Comparison of ENCODE assay signal across 14 cellular contexts in the genomic region with DNA sequence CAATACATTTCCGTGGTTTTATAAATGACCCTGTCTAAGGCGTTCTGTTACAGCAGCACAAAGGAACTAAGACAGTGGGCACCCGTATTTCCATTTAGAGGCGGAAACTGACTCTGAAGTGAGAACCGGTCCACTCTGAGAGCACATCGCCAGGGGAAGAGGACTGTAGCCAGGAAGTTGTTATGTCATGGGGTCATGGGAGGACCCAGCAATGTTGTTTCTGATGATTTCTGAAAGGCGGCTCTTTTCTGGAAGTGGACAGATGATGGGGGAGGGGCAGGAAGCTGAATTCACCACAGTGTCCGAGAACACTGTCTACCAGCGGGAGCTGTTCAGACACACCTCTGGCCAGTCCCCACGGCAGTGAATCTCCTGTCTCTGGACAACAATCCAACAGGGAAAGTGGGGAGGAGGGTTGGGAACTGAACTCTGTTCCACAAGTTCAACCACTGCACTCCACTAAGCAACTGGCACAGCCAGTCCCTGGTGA. TPM values are rescaled to one million over a fixed set of nuclear protein-coding genes. Genes with fewer than 3 reads are reported as not detected.
A peak's percentile ranks its signal among the peaks of the same experiment; 100 is the strongest.
DNase-seq lines count a peak whose midpoint lies in the region; ATAC-seq and TF ChIP-seq lines count a peak whose summit lies in the region.
"Had no signal": no experiment of that assay in that cellular context is flagged by ENCODE, and none has a peak within 500 bp of the region (broad histone marks: within the 10 kb centered on the region; RNA-seq: fewer than 3 reads in every experiment).

No MANE protein-coding gene starts in this region.

- H3K9me3 ChIP-seq in heart left ventricle (no peaks in the 10 kb centered on the region), tibial artery (no peaks in the 10 kb centered on the region), A673 (ENCODE audit: low read depth, low read length, poor library complexity, severe bottlenecking) (no peaks in the 10 kb centered on the region)

- intact Hi-C loops in heart left ventricle (cut with DNase I): loop anchor here in 5 of 10 donors (5.0 kb wide), 3 partner anchors 37 to 107 kb away; no protein-coding TSS in a partner anchor
- intact Hi-C loops in tibial artery (cut with DNase I; ENCODE audit: low total_unique reads): no loop called here
- intact Hi-C loops in A673 (cut with micrococcal nuclease; ENCODE audit: unreplicated experiment): no loop called here

- WGBS in heart left ventricle, 4 donors: 41 to 66% (median 52%) methylated on average over 10 of the region's 10 CpGs

- peak overlapping the region in 10 of 12 donors; percentile 32 to 95 (median 86) for H3K27ac ChIP-seq in heart left ventricle
- H3K27ac ChIP-seq in tibial artery: peak overlapping the region; percentile 90 to 95
- no peak overlapping the region for H3K27ac ChIP-seq in A673 (ENCODE audit: low read depth, low read length, poor library complexity, severe bottlenecking)
- H3K27ac ChIP-seq: epithelial cell of prostate had no signal

- H3K9me3 Mint-ChIP-seq in WTC11 (peaks cover 10% of the 10 kb centered on the region), nephron (peaks cover 9% of the 10 kb centered on the region)
- H3K9me3 Mint-ChIP-seq: activated CD4-positive, alpha-beta memory T cell treated with anti-CD3 and anti-CD28 coated beads for 36 hours had no signal

- DNase-seq in WTC11 (ENCODE audit: low spot score) (no peak), heart left ventricle (peak in 4 of 5 donors; percentile 57 to 72 (median 65)), tibial artery (peak in 1 of 2 donors; percentile 70), A673 (ENCODE audit: low spot score) (no peak)
- DNase-seq: activated effector memory CD4-positive, alpha-beta T cell treated with anti-CD3 and anti-CD28 coated beads, Interleukin-2, amount 50 U/mL, for 16 hours; NCI-H1930; stimulated activated CD4-positive, alpha-beta T cell treated with anti-CD3 and anti-CD28 coated beads, Interleukin-2, amount 100 ng/mL, for 24 hours had no signal

- H3K4me1 Mint-ChIP-seq in WTC11: peaks cover 34% of the 10 kb centered on the region
- H3K4me1 Mint-ChIP-seq in nephron: peaks cover 74% of the 10 kb centered on the region

- H3K27me3 Mint-ChIP-seq in WTC11 (ENCODE audit: low read depth): peaks cover 44% of the 10 kb centered on the region
- H3K27me3 Mint-ChIP-seq in nephron (ENCODE audit: low read depth): peaks cover 27% of the 10 kb centered on the region

- BruUV-seq in A673 (replicated peaks; lab: Mats Ljungman, UMichigan): no TSS peak

- H3K27me3 ChIP-seq in heart left ventricle: peaks cover 0 to 6% (median 0%) of the 10 kb centered on the region in 9 donors
- H3K27me3 ChIP-seq in tibial artery: no peaks in the 10 kb centered on the region
- H3K27me3 ChIP-seq in A673 (replicated peaks; ENCODE audit: insufficient read depth, low read depth, low read length, poor library complexity): no peaks in the 10 kb centered on the region

- H3K36me3 ChIP-seq in heart left ventricle: peaks cover 0 to 8% (median 0%) of the 10 kb centered on the region in 9 donors
- H3K36me3 ChIP-seq in tibial artery: no peaks in the 10 kb centered on the region
- H3K36me3 ChIP-seq in A673 (ENCODE audit: insufficient read depth, low read length, poor library complexity, severe bottlenecking): no peaks in the 10 kb centered on the region

- H3K4me3 ChIP-seq in heart left ventricle: no peak overlapping the region
- H3K4me3 ChIP-seq in tibial artery: no peak overlapping the region
- no peak overlapping the region for H3K4me3 ChIP-seq in A673 (ENCODE audit: low read depth, low read length, poor library complexity, severe bottlenecking)

- TF ChIP-seq CTCF in WTC11 (IDR thresholded peaks at IDR 0.05): no peak
- no peak for TF ChIP-seq CTCF in heart left ventricle (IDR thresholded peaks at IDR 0.05)
- TF ChIP-seq CTCF in nephron (IDR thresholded peaks at IDR 0.05; ENCODE audit: unreplicated experiment in 3 of 3): no peak
- TF ChIP-seq CTCF in tibial artery (IDR thresholded peaks at IDR 0.05): no peak
- no peak for TF ChIP-seq CTCF in A673 (conservative IDR thresholded peaks at IDR 0.05; ENCODE audit: low read depth, low read length)

- no peak for ATAC-seq in WTC11
- peak; percentile 18 to 59 (median 20) for ATAC-seq in heart left ventricle
- no peak for ATAC-seq in HG03108 (IDR thresholded peaks at IDR 0.05; ENCODE audit: unreplicated experiment)
- no peak for ATAC-seq in GM21529 (IDR thresholded peaks at IDR 0.05; ENCODE audit: unreplicated experiment)

- POLR2A ChIA-PET in WTC11 (lab: Charles Lee): no interaction called here
- POLR2A ChIA-PET in A673 (lab: Charles Lee; ENCODE audit: low non-redundant PET): no interaction called here

- CTCF ChIA-PET in WTC11 (lab: Charles Lee): interaction anchor here (1.0 to 2.2 kb wide), 3 partner anchors 11 to 150 kb away, joined by 3 to 12 read pairs (median 3); no protein-coding TSS in a partner anchor
- CTCF ChIA-PET in A673 (lab: Charles Lee): no interaction called here

- H3K4me1 ChIP-seq in heart left ventricle: peaks cover 0 to 49% (median 31%) of the 10 kb centered on the region in 12 donors
- H3K4me1 ChIP-seq in tibial artery: peaks cover 0 to 39% (median 23%) of the 10 kb centered on the region in 4 donors
- H3K4me1 ChIP-seq in A673 (ENCODE audit: insufficient read depth, low read length, poor library complexity, severe bottlenecking): no peaks in the 10 kb centered on the region

- no peak overlapping the region for H3K27ac Mint-ChIP-seq in WTC11
- peak overlapping the region; percentile 71 to 79 (median 75) for H3K27ac Mint-ChIP-seq in nephron
- H3K27ac Mint-ChIP-seq: activated CD4-positive, alpha-beta memory T cell treated with anti-CD3 and anti-CD28 coated beads for 36 hours had no signal

- H3K4me3 Mint-ChIP-seq in WTC11 (peak overlapping the region; percentile 76; the same call in 1 of the 2 replicates), nephron (peak overlapping the region; percentile 83 to 92 (median 89))
- H3K4me3 Mint-ChIP-seq: activated CD4-positive, alpha-beta memory T cell treated with anti-CD3 and anti-CD28 coated beads for 36 hours had no signal

- no peak for TF ChIP-seq POLR2A in heart left ventricle (IDR thresholded peaks at IDR 0.05)

- peaks cover 14% of the 10 kb centered on the region for H3K36me3 Mint-ChIP-seq in WTC11
- peaks cover 5% of the 10 kb centered on the region for H3K36me3 Mint-ChIP-seq in nephron (ENCODE audit: low read depth)
- H3K36me3 Mint-ChIP-seq: activated CD4-positive, alpha-beta memory T cell treated with anti-CD3 and anti-CD28 coated beads for 36 hours had no signal

TF ChIP-seq in WTC11, 78 proteins besides CTCF, POLR2A, EP300 and RAD21 (continues in another document):
- TF ChIP-seq, protein P1, sequence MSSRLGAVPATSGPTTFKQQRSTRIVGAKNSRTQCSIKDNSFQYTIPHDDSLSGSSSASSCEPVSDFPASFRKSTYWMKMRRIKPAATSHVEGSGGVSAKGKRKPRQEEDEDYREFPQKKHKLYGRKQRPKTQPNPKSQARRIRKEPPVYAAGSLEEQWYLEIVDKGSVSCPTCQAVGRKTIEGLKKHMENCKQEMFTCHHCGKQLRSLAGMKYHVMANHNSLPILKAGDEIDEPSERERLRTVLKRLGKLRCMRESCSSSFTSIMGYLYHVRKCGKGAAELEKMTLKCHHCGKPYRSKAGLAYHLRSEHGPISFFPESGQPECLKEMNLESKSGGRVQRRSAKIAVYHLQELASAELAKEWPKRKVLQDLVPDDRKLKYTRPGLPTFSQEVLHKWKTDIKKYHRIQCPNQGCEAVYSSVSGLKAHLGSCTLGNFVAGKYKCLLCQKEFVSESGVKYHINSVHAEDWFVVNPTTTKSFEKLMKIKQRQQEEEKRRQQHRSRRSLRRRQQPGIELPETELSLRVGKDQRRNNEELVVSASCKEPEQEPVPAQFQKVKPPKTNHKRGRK (CRISPR knock-in tag; IDR thresholded peaks at IDR 0.05; ENCODE audit: borderline replicate concordance): no peak
- TF ChIP-seq MYBL2 (CRISPR knock-in tag; IDR thresholded peaks at IDR 0.05): no peak
- no peak for TF ChIP-seq FOXK1 (CRISPR knock-in tag; IDR thresholded peaks at IDR 0.05)
- no peak for TF ChIP-seq CBFB (CRISPR knock-in tag; IDR thresholded peaks at IDR 0.05; ENCODE audit: low read depth)
- TF ChIP-seq, protein P2, sequence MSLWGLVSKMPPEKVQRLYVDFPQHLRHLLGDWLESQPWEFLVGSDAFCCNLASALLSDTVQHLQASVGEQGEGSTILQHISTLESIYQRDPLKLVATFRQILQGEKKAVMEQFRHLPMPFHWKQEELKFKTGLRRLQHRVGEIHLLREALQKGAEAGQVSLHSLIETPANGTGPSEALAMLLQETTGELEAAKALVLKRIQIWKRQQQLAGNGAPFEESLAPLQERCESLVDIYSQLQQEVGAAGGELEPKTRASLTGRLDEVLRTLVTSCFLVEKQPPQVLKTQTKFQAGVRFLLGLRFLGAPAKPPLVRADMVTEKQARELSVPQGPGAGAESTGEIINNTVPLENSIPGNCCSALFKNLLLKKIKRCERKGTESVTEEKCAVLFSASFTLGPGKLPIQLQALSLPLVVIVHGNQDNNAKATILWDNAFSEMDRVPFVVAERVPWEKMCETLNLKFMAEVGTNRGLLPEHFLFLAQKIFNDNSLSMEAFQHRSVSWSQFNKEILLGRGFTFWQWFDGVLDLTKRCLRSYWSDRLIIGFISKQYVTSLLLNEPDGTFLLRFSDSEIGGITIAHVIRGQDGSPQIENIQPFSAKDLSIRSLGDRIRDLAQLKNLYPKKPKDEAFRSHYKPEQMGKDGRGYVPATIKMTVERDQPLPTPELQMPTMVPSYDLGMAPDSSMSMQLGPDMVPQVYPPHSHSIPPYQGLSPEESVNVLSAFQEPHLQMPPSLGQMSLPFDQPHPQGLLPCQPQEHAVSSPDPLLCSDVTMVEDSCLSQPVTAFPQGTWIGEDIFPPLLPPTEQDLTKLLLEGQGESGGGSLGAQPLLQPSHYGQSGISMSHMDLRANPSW (CRISPR knock-in tag; conservative IDR thresholded peaks at IDR 0.05; ENCODE audit: low read depth): no peak
- no peak for TF ChIP-seq IRF2 (CRISPR knock-in tag; IDR thresholded peaks at IDR 0.05; ENCODE audit: borderline replicate concordance, low read depth)
- no peak for TF ChIP-seq ATF1 (CRISPR knock-in tag; IDR thresholded peaks at IDR 0.05)
- no peak for TF ChIP-seq NR1H2 (CRISPR knock-in tag; IDR thresholded peaks at IDR 0.05)
- no peak for TF ChIP-seq ZBTB21 (CRISPR knock-in tag; IDR thresholded peaks at IDR 0.05; ENCODE audit: borderline replicate concordance)
- TF ChIP-seq NR2C2 (CRISPR knock-in tag; IDR thresholded peaks at IDR 0.05): no peak

RNA-seq across cellular contexts. Expression of a gene that starts 2.1 kb away (rescaled TPM):
- total RNA-seq in WTC11 (2021) (70.6 to 88.4 TPM (median 71.2 TPM) in 3 replicates), heart left ventricle (100 to 1,000 TPM in 8 of 9 donors, 10 to 100 TPM in 1; 78.7 to 151 (median 111) TPM), A673 (2021) (69.3 and 71.8 TPM in 2 replicates)
- polyA plus RNA-seq in heart left ventricle: 100 to 1,000 TPM in 1 of 2 donors, 10 to 100 TPM in 1; 87.6 to 128 TPM

RNA-seq across cellular contexts. Expression of a gene that starts 34.7 kb away (rescaled TPM):
- 134 to 140 TPM (median 137 TPM) in 3 replicates for total RNA-seq in WTC11 (2021)
- total RNA-seq in heart left ventricle: 1 to 10 TPM; 1.1 to 7.3 (median 3.6) TPM
- polyA plus RNA-seq in heart left ventricle: 1 to 10 TPM; 5.6 TPM
- total RNA-seq in A673 (2021): 0.62 TPM in 1 of 2 replicates, not detected in the other
- total RNA-seq: activated CD4-positive, alpha-beta memory T cell treated with anti-CD3 and anti-CD28 coated beads for 36 hours had no signal

RNA-seq across cellular contexts. Expression of a gene that starts 58.9 kb away (rescaled TPM):
- total RNA-seq in WTC11 (2021) (not detected in 3 replicates), heart left ventricle (not detected), A673 (2021) (not detected in 2 replicates)
- polyA plus RNA-seq in heart left ventricle: not detected
- total RNA-seq: activated CD4-positive, alpha-beta memory T cell treated with anti-CD3 and anti-CD28 coated beads for 36 hours; LHCN-M2; lower leg skin had no signal

Comparison
In these comparisons a context has a peak if more than half of its experiments do, and no peak if none do; other contexts are left out.
1. ATAC-seq: peak in heart left ventricle (4 of 4); none in WTC11 (single experiment), HG03108 (single experiment) and GM21529 (single experiment).
2. DNase-seq: peak in heart left ventricle (4 of 5); none in WTC11 (single experiment) and A673 (single experiment).
3. RNA of a gene that starts 34.7 kb away (total RNA-seq): 134 to 140 TPM in WTC11; 1.1 to 7.3 TPM in heart left ventricle and 0.62 TPM in A673; every median in the first group is over 10 times any median in the second.